ENCODE assay signal across 10 cellular contexts in genomic region chr17:998111-998510, GRCh38. TPM values are rescaled to one million over a fixed set of nuclear protein-coding genes. Genes with fewer than 3 reads are reported as not detected.
DNase-seq lines count a peak whose midpoint lies in the region; ATAC-seq and TF ChIP-seq lines count a peak whose summit lies in the region.
"Had no signal": no experiment of that assay in that cellular context is flagged by ENCODE, and none has a peak within 500 bp of the region (broad histone marks: within the 10 kb centered on the region; RNA-seq: fewer than 3 reads in every experiment).

No MANE protein-coding gene starts in this region.

- peak overlapping the region; percentile 94 for H3K4me3 Mint-ChIP-seq in activated T-cell treated with anti-CD3 and anti-CD28 coated beads, Interleukin-2, amount 50 U/mL, for 4 hours
- peak overlapping the region; percentile 92 for H3K4me3 Mint-ChIP-seq in activated CD4-positive, alpha-beta memory T cell treated with anti-CD3 and anti-CD28 coated beads for 36 hours
- peak overlapping the region; percentile 89 for H3K4me3 Mint-ChIP-seq in glutamatergic neuron (ENCODE audit: unreplicated experiment)
- peak overlapping the region; percentile 94 for H3K4me3 Mint-ChIP-seq in stimulated activated memory B cell treated with anti-CD40 and anti-IgM and Interleukin-4, amounts not matched to agents 10 μg/mL and 1 μg/mL and 100 μg/mL, for 72 hours

- no peak for ATAC-seq in activated T-cell treated with anti-CD3 and anti-CD28 coated beads, Interleukin-2, amount 50 U/mL, for 4 hours
- no peak for ATAC-seq in stimulated activated memory B cell treated with anti-CD40 and anti-IgM and Interleukin-4, amounts not matched to agents 10 μg/mL and 1 μg/mL and 100 μg/mL, for 72 hours
- ATAC-seq in GM21423 (IDR thresholded peaks at IDR 0.05; ENCODE audit: unreplicated experiment) = no peak
- no peak for ATAC-seq in left colon

- POLR2A ChIA-PET in activated CD4-positive, alpha-beta memory T cell treated with anti-CD3 and anti-CD28 coated beads for 36 hours (lab: Charles Lee) = interaction anchor here (1.0 kb wide), 1 partner anchor 17 kb away, joined by 3 read pairs; no protein-coding TSS in a partner anchor

- H3K27me3 Mint-ChIP-seq in activated T-cell treated with anti-CD3 and anti-CD28 coated beads, Interleukin-2, amount 50 U/mL, for 4 hours (ENCODE audit: low read depth) = no peaks in the 10 kb centered on the region
- H3K27me3 Mint-ChIP-seq in activated CD4-positive, alpha-beta memory T cell treated with anti-CD3 and anti-CD28 coated beads for 36 hours = no peaks in the 10 kb centered on the region
- peaks cover 5% of the 10 kb centered on the region for H3K27me3 Mint-ChIP-seq in glutamatergic neuron (ENCODE audit: unreplicated experiment)
- H3K27me3 Mint-ChIP-seq in stimulated activated memory B cell treated with anti-CD40 and anti-IgM and Interleukin-4, amounts not matched to agents 10 μg/mL and 1 μg/mL and 100 μg/mL, for 72 hours = no peaks in the 10 kb centered on the region

- CTCF ChIA-PET in activated CD4-positive, alpha-beta memory T cell treated with anti-CD3 and anti-CD28 coated beads for 36 hours (lab: Charles Lee) = interaction anchor here (0.6 to 3.1 kb wide), 7 partner anchors 9 to 462 kb away, joined by 3 to 17 read pairs (median 10); partner anchors contain the start of genes GLOD4, MRM3 and NXN

- H3K9me3 Mint-ChIP-seq in activated T-cell treated with anti-CD3 and anti-CD28 coated beads, Interleukin-2, amount 50 U/mL, for 4 hours = no peaks in the 10 kb centered on the region
- H3K9me3 Mint-ChIP-seq in activated CD4-positive, alpha-beta memory T cell treated with anti-CD3 and anti-CD28 coated beads for 36 hours = peaks cover 20% of the 10 kb centered on the region
- H3K9me3 Mint-ChIP-seq in glutamatergic neuron (ENCODE audit: unreplicated experiment) = peaks cover 22% of the 10 kb centered on the region
- H3K9me3 Mint-ChIP-seq in stimulated activated memory B cell treated with anti-CD40 and anti-IgM and Interleukin-4, amounts not matched to agents 10 μg/mL and 1 μg/mL and 100 μg/mL, for 72 hours = peaks cover 16% of the 10 kb centered on the region

- intact Hi-C loops in activated CD4-positive, alpha-beta memory T cell treated with anti-CD3 and anti-CD28 coated beads for 36 hours (cut with micrococcal nuclease) = loop anchor here (5.0 kb wide), 3 partner anchors 121 to 586 kb away; a partner anchor contains a TSS
- intact Hi-C loops in left colon (cut with DNase I, micrococcal nuclease) = no loop called here

- no peak for DNase-seq in activated T-cell treated with anti-CD3 and anti-CD28 coated beads, Interleukin-2, amount 50 U/mL, for 4 hours
- no peak for DNase-seq in activated T-cell treated with anti-CD3 and anti-CD28 coated beads, Interleukin-2, amount 50 U/mL, for 1 hour
- DNase-seq in activated CD4-positive, alpha-beta memory T cell treated with anti-CD3 and anti-CD28 coated beads for 36 hours = no peak
- no peak for DNase-seq in glutamatergic neuron
- DNase-seq in left colon = no peak
- DNase-seq in NCI-H2196 (lab: John Stamatoyannopoulos, UW; ENCODE audit: unreplicated experiment) = no peak
- DNase-seq: C1 segment of cervical spinal cord, islet precursor cell had no signal

- peaks cover 25% of the 10 kb centered on the region for H3K36me3 Mint-ChIP-seq in activated T-cell treated with anti-CD3 and anti-CD28 coated beads, Interleukin-2, amount 50 U/mL, for 4 hours (ENCODE audit: insufficient read depth)
- peaks cover 21% of the 10 kb centered on the region for H3K36me3 Mint-ChIP-seq in activated CD4-positive, alpha-beta memory T cell treated with anti-CD3 and anti-CD28 coated beads for 36 hours
- no peaks in the 10 kb centered on the region for H3K36me3 Mint-ChIP-seq in glutamatergic neuron (ENCODE audit: unreplicated experiment)
- H3K36me3 Mint-ChIP-seq in stimulated activated memory B cell treated with anti-CD40 and anti-IgM and Interleukin-4, amounts not matched to agents 10 μg/mL and 1 μg/mL and 100 μg/mL, for 72 hours = peaks cover 34% of the 10 kb centered on the region

- peak overlapping the region; percentile 65 for H3K27ac Mint-ChIP-seq in activated CD4-positive, alpha-beta memory T cell treated with anti-CD3 and anti-CD28 coated beads for 36 hours
- H3K27ac Mint-ChIP-seq in glutamatergic neuron (ENCODE audit: unreplicated experiment) = peak overlapping the region; percentile 99
- no peak overlapping the region for H3K27ac Mint-ChIP-seq in stimulated activated memory B cell treated with anti-CD40 and anti-IgM and Interleukin-4, amounts not matched to agents 10 μg/mL and 1 μg/mL and 100 μg/mL, for 72 hours

- peaks cover 22% of the 10 kb centered on the region for H3K4me1 Mint-ChIP-seq in activated T-cell treated with anti-CD3 and anti-CD28 coated beads, Interleukin-2, amount 50 U/mL, for 4 hours (ENCODE audit: low read depth)
- peaks cover 27% of the 10 kb centered on the region for H3K4me1 Mint-ChIP-seq in activated CD4-positive, alpha-beta memory T cell treated with anti-CD3 and anti-CD28 coated beads for 36 hours (ENCODE audit: low read depth)
- peaks cover 41% of the 10 kb centered on the region for H3K4me1 Mint-ChIP-seq in glutamatergic neuron (ENCODE audit: low read depth, unreplicated experiment)
- peaks cover 27% of the 10 kb centered on the region for H3K4me1 Mint-ChIP-seq in stimulated activated memory B cell treated with anti-CD40 and anti-IgM and Interleukin-4, amounts not matched to agents 10 μg/mL and 1 μg/mL and 100 μg/mL, for 72 hours

- no peak for TF ChIP-seq CTCF in glutamatergic neuron (IDR thresholded peaks at IDR 0.05; ENCODE audit: partially characterized antibody, unreplicated experiment)

RNA-seq across cellular contexts. Expression of gene TIMM22, which starts 1.2 kb away (rescaled TPM):
- 10 to 100 TPM; 21.6 to 22.5 (median 22.1) TPM for total RNA-seq in activated T-cell treated with anti-CD3 and anti-CD28 coated beads, Interleukin-2, amount 50 U/mL, for 4 hours
- total RNA-seq in activated CD4-positive, alpha-beta memory T cell treated with anti-CD3 and anti-CD28 coated beads for 36 hours = 1 to 10 TPM; 8.0 to 9.6 TPM
- total RNA-seq in glutamatergic neuron (ENCODE audit: unreplicated experiment) = 22.0 TPM
- total RNA-seq in left colon = 1 to 10 TPM; 8.2 to 9.0 TPM

RNA-seq across cellular contexts. Expression of gene NXN, which starts 18.5 kb away (rescaled TPM):
- total RNA-seq in activated T-cell treated with anti-CD3 and anti-CD28 coated beads, Interleukin-2, amount 50 U/mL, for 4 hours = under 1 TPM; 0.18 to 0.49 (median 0.18) TPM
- total RNA-seq in activated CD4-positive, alpha-beta memory T cell treated with anti-CD3 and anti-CD28 coated beads for 36 hours = under 1 TPM; 0.31 to 0.33 TPM
- total RNA-seq in glutamatergic neuron (ENCODE audit: unreplicated experiment) = 177 TPM
- total RNA-seq in left colon = 10 to 100 TPM in 1 of 2 donors, 1 to 10 TPM in 1; 3.9 to 14.5 TPM

Comparison
In these comparisons a context has a peak if more than half of its experiments do, and no peak if none do; other contexts are left out.
1. RNA of gene NXN, which starts 18.5 kb away (total RNA-seq): 177 TPM in glutamatergic neuron (single experiment); 3.9 to 14.5 TPM in left colon, 0.31 to 0.33 TPM in activated CD4-positive, alpha-beta memory T cell treated with anti-CD3 and anti-CD28 coated beads for 36 hours and 0.18 to 0.49 TPM in activated T-cell treated with anti-CD3 and anti-CD28 coated beads, Interleukin-2, amount 50 U/mL, for 4 hours; every median in the first group is over 10 times any median in the second.
2. Peak in every context shown above with its lines, with median percentiles within 50 percentile points of each other: H3K4me3 Mint-ChIP-seq.